1 cellular context compared by ENCODE assay signal in genomic region chr9:136242248-136242647, GRCh38.
TF ChIP-seq lines count a peak whose summit lies in the region.

No MANE protein-coding gene starts in this region.

TF ChIP-seq in GM12878, 131 proteins besides CTCF, POLR2A, EP300 and RAD21:
- TF ChIP-seq HDAC6 (IDR thresholded peaks at IDR 0.05; ENCODE audit: unreplicated experiment): no peak
